Comparison of ENCODE assay signal across 33 cellular contexts in genomic region chr5:6604946-6605345, GRCh38.
"Had no signal": no experiment of that assay in that cellular context is flagged by ENCODE, and none has a peak within 500 bp of the region (broad histone marks: within the 10 kb centered on the region; RNA-seq: fewer than 3 reads in every experiment).

No MANE protein-coding gene starts in this region.

- ATAC-seq: activated CD4-positive, alpha-beta T cell treated with anti-CD3 and anti-CD28 coated beads for 36 hours; activated CD4-positive, CD25-positive, alpha-beta regulatory T cell treated with anti-CD3 and anti-CD28 coated beads, Interleukin-2, amount 50 U/mL, for 24 hours; activated CD8-positive, alpha-beta T cell treated with anti-CD3 and anti-CD28 coated beads, Interleukin-2, amount 10 ng/mL, durations not matched to agents 7 days and 5 days; Right ventricle myocardium inferior; SK-N-SH treated with all-trans-retinoic acid at 6 μM for 48 hours; T-cell; WTC11 had no signal

- H3K27me3 ChIP-seq: ascending aorta, cardiac muscle cell had no signal

- H3K4me3 ChIP-seq: ascending aorta, cardiac muscle cell, PC-9 had no signal

- H3K4me3 Mint-ChIP-seq: activated CD4-positive, alpha-beta T cell treated with anti-CD3 and anti-CD28 coated beads for 36 hours; activated CD4-positive, alpha-beta T cell treated with anti-CD3 and anti-CD28 coated beads, Interleukin-2, amount 10 ng/mL, durations not matched to agents 7 days and 5 days; activated CD8-positive, alpha-beta T cell treated with anti-CD3 and anti-CD28 coated beads, Interleukin-2, amount 10 ng/mL, durations not matched to agents 7 days and 5 days; activated naive CD4-positive, alpha-beta T cell treated with anti-CD3 and anti-CD28 coated beads, Interleukin-2, amount 50 U/mL, for 24 hours; activated naive CD8-positive, alpha-beta T cell treated with anti-CD3 and anti-CD28 coated beads, Interleukin-2, amount 10 ng/mL, durations not matched to agents 7 days and 5 days; activated T-cell treated with anti-CD3 and anti-CD28 coated beads, Interleukin-2, amount 50 U/mL, for 24 hours; T-cell; WTC11 had no signal

- H3K27ac Mint-ChIP-seq: activated CD4-positive, alpha-beta T cell treated with anti-CD3 and anti-CD28 coated beads for 36 hours; activated CD4-positive, alpha-beta T cell treated with anti-CD3 and anti-CD28 coated beads, Interleukin-2, amount 10 ng/mL, durations not matched to agents 7 days and 5 days; activated CD8-positive, alpha-beta T cell treated with anti-CD3 and anti-CD28 coated beads, Interleukin-2, amount 10 ng/mL, durations not matched to agents 7 days and 5 days; activated naive CD4-positive, alpha-beta T cell treated with anti-CD3 and anti-CD28 coated beads, Interleukin-2, amount 50 U/mL, for 24 hours; activated naive CD8-positive, alpha-beta T cell treated with anti-CD3 and anti-CD28 coated beads, Interleukin-2, amount 10 ng/mL, durations not matched to agents 7 days and 5 days; T-cell; WTC11 had no signal

- DNase-seq: activated CD4-positive, alpha-beta T cell treated with anti-CD3 and anti-CD28 coated beads for 36 hours; activated CD4-positive, alpha-beta T cell treated with anti-CD3 and anti-CD28 coated beads, Interleukin-2, amount 10 ng/mL, durations not matched to agents 7 days and 5 days; activated CD4-positive, alpha-beta T cell treated with anti-CD3 and anti-CD28 coated beads, Interleukin-2, amount 50 U/mL, for 48 hours; activated CD8-positive, alpha-beta T cell treated with anti-CD3 and anti-CD28 coated beads, Interleukin-2, amount 10 ng/mL, durations not matched to agents 7 days and 5 days; activated gamma-delta T cell; activated naive CD4-positive, alpha-beta T cell treated with Interleukin-2 at 50 U/mL for 16 hours; activated naive CD8-positive, alpha-beta T cell treated with anti-CD3 and anti-CD28 coated beads, Interleukin-2, amount 10 ng/mL, durations not matched to agents 7 days and 5 days; activated T-cell treated with anti-CD3 and anti-CD28 coated beads, Interleukin-2, amount 50 U/mL, for 24 hours; amygdala; MM.1S; MV-4-11; NCI-H1092; NCI-H1436 treated with DMSO at 0.1 percent for 48 hours; NCI-H1694 treated with DMSO at 0.1 percent for 48 hours; NCI-H2029; NCI-H345; NCI-H524 treated with DMSO at 0.1 percent for 48 hours; NCI-H748 treated with DMSO at 0.1 percent for 48 hours; NK-92 treated with Interleukin-12 subunit alpha and Interleukin-12 subunit beta, amount 100 ng/mL, for 24 hours; PC-9; SIG-M5; T-cell; T-helper 2 cell; T1000 had no signal

- H3K9me3 ChIP-seq: ascending aorta had no signal

- H3K9me3 Mint-ChIP-seq: activated CD4-positive, alpha-beta T cell treated with anti-CD3 and anti-CD28 coated beads, Interleukin-2, amount 10 ng/mL, durations not matched to agents 7 days and 5 days; activated naive CD4-positive, alpha-beta T cell treated with anti-CD3 and anti-CD28 coated beads, Interleukin-2, amount 50 U/mL, for 24 hours; activated naive CD8-positive, alpha-beta T cell treated with anti-CD3 and anti-CD28 coated beads, Interleukin-2, amount 10 ng/mL, durations not matched to agents 7 days and 5 days; activated T-cell treated with anti-CD3 and anti-CD28 coated beads, Interleukin-2, amount 50 U/mL, for 24 hours; activated T-helper 2 cell treated with anti-CD3 and anti-CD28 coated beads, Interferon-gamma antibody, Interleukin-2, Interleukin-4, amounts not matched to agents 10 μg/mL and 5 μg/mL and 100 μg/mL, durations not matched to agents 14 hours and 24 hours and 36 hours; T-cell; WTC11 had no signal

- H2AFZ ChIP-seq: PC-9 had no signal

- H3K27me3 Mint-ChIP-seq: activated CD4-positive, alpha-beta T cell treated with anti-CD3 and anti-CD28 coated beads for 36 hours; activated CD4-positive, alpha-beta T cell treated with anti-CD3 and anti-CD28 coated beads, Interleukin-2, amount 10 ng/mL, durations not matched to agents 7 days and 5 days; activated naive CD4-positive, alpha-beta T cell treated with anti-CD3 and anti-CD28 coated beads, Interleukin-2, amount 50 U/mL, for 24 hours; activated naive CD8-positive, alpha-beta T cell treated with anti-CD3 and anti-CD28 coated beads, Interleukin-2, amount 10 ng/mL, durations not matched to agents 7 days and 5 days; activated T-cell treated with anti-CD3 and anti-CD28 coated beads, Interleukin-2, amount 50 U/mL, for 24 hours; T-cell had no signal

- H3K4me1 Mint-ChIP-seq: activated CD4-positive, alpha-beta T cell treated with anti-CD3 and anti-CD28 coated beads for 36 hours; activated naive CD4-positive, alpha-beta T cell treated with anti-CD3 and anti-CD28 coated beads, Interleukin-2, amount 50 U/mL, for 24 hours; T-cell; WTC11 had no signal

- H3K4me1 ChIP-seq: ascending aorta had no signal

- H3K27ac ChIP-seq: ascending aorta, cardiac muscle cell, PC-9, RWPE1 had no signal

- H3K4me2 ChIP-seq: PC-9 had no signal
